ENCODE assay signal across 8 cellular contexts in genomic region chr22:42697542-42698013, GRCh38. TPM values are rescaled to one million over a fixed set of nuclear protein-coding genes. Genes with fewer than 3 reads are reported as not detected.
DNase-seq lines count a peak whose midpoint lies in the region; ATAC-seq, FAIRE-seq and TF ChIP-seq lines count a peak whose summit lies in the region.

No MANE protein-coding gene starts in this region.

- intact Hi-C loops in mammary epithelial cell (cut with micrococcal nuclease) (no loop called here), kidney (cut with DNase I) (no loop called here)

- H3K79me2 ChIP-seq in mammary epithelial cell (ENCODE audit: insufficient read depth, low read length) = no peaks in the 10 kb centered on the region

- WGBS in mammary epithelial cell (ENCODE audit: low coverage, missing lambda C conversion rate) = 37% methylated on average over 8 of the region's 16 CpGs

- CTCF ChIA-PET in mammary epithelial cell (lab: Charles Lee; ENCODE audit: low non-redundant PET) = no interaction called here

- H3K9me3 ChIP-seq in mammary epithelial cell (replicated peaks; ENCODE audit: insufficient read depth, low read length) = no peaks in the 10 kb centered on the region
- no peaks in the 10 kb centered on the region for H3K9me3 ChIP-seq in kidney (ENCODE audit: control insufficient read depth in 1 of 2, low read length in 2 of 2)

- H3K4me1 ChIP-seq in mammary epithelial cell (ENCODE audit: insufficient read depth, low read length) = peaks cover 6% of the 10 kb centered on the region
- peaks cover 8 to 19% of the 10 kb centered on the region in 2 donors for H3K4me1 ChIP-seq in kidney (ENCODE audit: control insufficient read depth in 1 of 2, insufficient read depth in 1 of 2, low read depth in 1 of 2, low read length in 2 of 2)

- H3K4me2 ChIP-seq in mammary epithelial cell (ENCODE audit: insufficient read depth, low read depth, low read length) = peak overlapping the region; percentile 10

- no TSS peak for BruUV-seq in mammary epithelial cell (replicated peaks; lab: Mats Ljungman, UMichigan)

- no peaks in the 10 kb centered on the region for H3K27me3 ChIP-seq in mammary epithelial cell (ENCODE audit: insufficient read depth, low read length)

- in situ Hi-C loops in mammary epithelial cell (cut with MboI; ENCODE audit: low sequenced_read_pairs in 2 of 2) = no loop called here

- H3K36me3 ChIP-seq in mammary epithelial cell (ENCODE audit: insufficient read depth, low read length) (no peaks in the 10 kb centered on the region), kidney (ENCODE audit: control insufficient read depth in 1 of 2, insufficient read depth in 2 of 2, low read length in 2 of 2) (peaks cover 0 to 5% of the 10 kb centered on the region in 2 donors)

- dilution Hi-C loops in mammary epithelial cell (cut with HindIII; ENCODE audit: low sequenced_read_pairs) = no loop called here

- H2AFZ ChIP-seq in mammary epithelial cell (ENCODE audit: low read depth, low read length) = peak overlapping the region; percentile 29

- TF ChIP-seq CTCF in mammary epithelial cell (conservative IDR thresholded peaks at IDR 0.05 in 1 of 2, IDR thresholded peaks at IDR 0.05 in 1 of 2; ENCODE audit: extremely low read depth in 1 of 2, insufficient read depth in 1 of 2, low read depth in 1 of 2, low read length in 2 of 2) (no peak), kidney (IDR thresholded peaks at IDR 0.05; ENCODE audit: borderline replicate concordance, extremely low read depth, insufficient read depth) (no peak)

- no peak for ATAC-seq in GM19452 (IDR thresholded peaks at IDR 0.05; ENCODE audit: unreplicated experiment)
- no peak for ATAC-seq in GM18909 (IDR thresholded peaks at IDR 0.05; ENCODE audit: poor library complexity, unreplicated experiment)
- ATAC-seq in GM19328 (IDR thresholded peaks at IDR 0.05; ENCODE audit: unreplicated experiment) = no peak

- peak; percentile 19 for DNase-seq in HT-29 (ENCODE audit: low spot score)
- DNase-seq in mammary epithelial cell = peak; percentile 74
- peak; percentile 93 for DNase-seq in kidney
- peak; percentile 67 for DNase-seq in stromal cell of bone marrow (ENCODE audit: low read depth)
- no peak for DNase-seq in stimulated activated CD4-positive, alpha-beta T cell treated with anti-CD3 and anti-CD28 coated beads, Interleukin-4, amount 100 ng/mL, for 1 hour

- H3K4me3 ChIP-seq in mammary epithelial cell (replicated peaks in 1 of 3; ENCODE audit: insufficient read depth in 1 of 3, low read depth in 2 of 3, low read length in 3 of 3) = no peak overlapping the region
- H3K4me3 ChIP-seq in kidney (ENCODE audit: low read length in 2 of 2) = no peak overlapping the region

- no peak for FAIRE-seq in kidney (lab: Jason Lieb, UNC)

- H3K9ac ChIP-seq in mammary epithelial cell (ENCODE audit: insufficient read depth, low read length) = no peak overlapping the region
- no peak overlapping the region for H3K9ac ChIP-seq in kidney (ENCODE audit: low read length in 2 of 2)

- H3K27ac ChIP-seq in mammary epithelial cell (ENCODE audit: insufficient read depth, low read depth, low read length) = no peak overlapping the region
- peak overlapping the region; percentile 6 to 34 for H3K27ac ChIP-seq in kidney (ENCODE audit: low read depth in 2 of 2, low read length in 2 of 2)

- H4K20me1 ChIP-seq in mammary epithelial cell (ENCODE audit: insufficient read depth, low read length) = no peaks in the 10 kb centered on the region

RNA-seq across cellular contexts. Expression of gene A4GALT, which starts 23.1 kb away (rescaled TPM):
- total RNA-seq in HT-29 (2014; rRNA removed; shearing (Covaris generic)) = 36.6 and 49.2 TPM in 2 replicates
- total RNA-seq in mammary epithelial cell = 1 to 10 TPM; 2.5 to 3.0 TPM
- polyA plus RNA-seq in mammary epithelial cell = 3.7 TPM
- polyA minus RNA-seq in mammary epithelial cell = 1.4 TPM
- total RNA-seq in kidney = 186 TPM
- polyA plus RNA-seq in kidney (ENCODE audit: insufficient read depth, low read depth, low replicate concordance) = 76.2 TPM

RNA-seq across cellular contexts. Expression of gene CYB5R3, which starts 48.4 kb away (rescaled TPM):
- total RNA-seq in HT-29 (2014; rRNA removed; shearing (Covaris generic)) = 80.5 and 87.8 TPM in 2 replicates
- total RNA-seq in mammary epithelial cell = 100 to 1,000 TPM in 1 of 2 donors, 10 to 100 TPM in 1; 80.4 to 181 TPM
- polyA plus RNA-seq in mammary epithelial cell = 125 TPM
- polyA minus RNA-seq in mammary epithelial cell = 196 TPM
- total RNA-seq in kidney = 426 TPM
- 287 TPM for polyA plus RNA-seq in kidney (ENCODE audit: insufficient read depth, low read depth, low replicate concordance)

RNA-seq across cellular contexts. Expression of gene ATP5MGL, which starts 57.2 kb away (rescaled TPM):
- total RNA-seq in HT-29 (2014; rRNA removed; shearing (Covaris generic)) = not detected in 2 replicates
- total RNA-seq in mammary epithelial cell = 1 to 10 TPM in 1 of 2 donors, not detected in 1; 1.2 TPM
- not detected for polyA plus RNA-seq in mammary epithelial cell
- not detected for polyA minus RNA-seq in mammary epithelial cell
- total RNA-seq in kidney = 0.88 TPM
- not detected for polyA plus RNA-seq in kidney (ENCODE audit: insufficient read depth, low read depth, low replicate concordance)
